In genomic region chr18:112015-112733, GRCh38 we compare ENCODE assay signal across 7 cellular contexts. TPM values are rescaled to one million over a fixed set of nuclear protein-coding genes. Genes with fewer than 3 reads are reported as not detected.
DNase-seq lines count a peak whose midpoint lies in the region; ATAC-seq and TF ChIP-seq lines count a peak whose summit lies in the region.
"Not testable (repeated sequence)": the region's sequence is repeated elsewhere in the genome, so short reads cannot be mapped to it uniquely, and the experiment has no call there.

No MANE protein-coding gene starts in this region.

- not testable (repeated sequence) for H3K27me3 Mint-ChIP-seq in nephron (ENCODE audit: low read depth)

- peak overlapping the region; percentile 76; the same call in 1 of the 2 replicates for H2AFZ ChIP-seq in SK-N-SH (ENCODE audit: low read depth)

- not testable (repeated sequence) for H3K36me3 ChIP-seq in SK-N-SH (replicated peaks in 1 of 2; ENCODE audit: control insufficient read depth in 1 of 2, insufficient read depth in 2 of 2, low read length in 1 of 2); left ventricle myocardium inferior

- TF ChIP-seq RAD21 in SK-N-SH (IDR thresholded peaks at IDR 0.05; ENCODE audit: low read length), result not testable (repeated sequence)

- intact Hi-C loops in dorsolateral prefrontal cortex (cut with DNase I), result loop anchor here in 1 of 2 donors (5.0 kb wide), 1 partner anchor 45 kb away; the partner anchor contains the start of gene USP14
- intact Hi-C loops in left ventricle myocardium inferior (cut with micrococcal nuclease), result not testable (repeated sequence)

- not testable (repeated sequence) for TF ChIP-seq CTCF in GM10266 (IDR thresholded peaks at IDR 0.05; ENCODE audit: control insufficient read depth, insufficient read depth, low read depth, missing control alignments); SK-N-SH (IDR thresholded peaks at IDR 0.05); dorsolateral prefrontal cortex (IDR thresholded peaks at IDR 0.05 in 54 of 56, conservative IDR thresholded peaks at IDR 0.05 in 2 of 56; ENCODE audit: low read depth in 1 of 56, partially characterized antibody in 56 of 56); left ventricle myocardium inferior (IDR thresholded peaks at IDR 0.05; ENCODE audit: borderline replicate concordance); nephron (IDR thresholded peaks at IDR 0.05; ENCODE audit: unreplicated experiment in 3 of 3)

- not testable (repeated sequence) for H3K27ac ChIP-seq in SK-N-SH (ENCODE audit: low read depth in 2 of 2, low read length in 1 of 2); left ventricle myocardium inferior (replicated peaks)
- peak overlapping the region in 17 of 59 donors; percentile 43 to 92 (median 86) for H3K27ac ChIP-seq in dorsolateral prefrontal cortex

- peak overlapping the region in 2 of 3 experiments; percentile 37 to 50 for H3K4me3 Mint-ChIP-seq in nephron
- H3K4me3 Mint-ChIP-seq in stimulated activated effector memory CD8-positive, alpha-beta T cell treated with anti-CD3 and anti-CD28 coated beads, Interleukin-12 subunit alpha, Interleukin-12 subunit beta, amount 100 ng/mL, for 72 hours, result peak overlapping the region; percentile 69

- not testable (repeated sequence) for H3K9ac ChIP-seq in SK-N-SH

- not testable (repeated sequence) for H3K27ac Mint-ChIP-seq in nephron; stimulated activated effector memory CD8-positive, alpha-beta T cell treated with anti-CD3 and anti-CD28 coated beads, Interleukin-12 subunit alpha, Interleukin-12 subunit beta, amount 100 ng/mL, for 72 hours

- H3K9me3 ChIP-seq in SK-N-SH; left ventricle myocardium inferior (replicated peaks): not testable (repeated sequence)

- H3K27me3 ChIP-seq in SK-N-SH (ENCODE audit: insufficient read depth); dorsolateral prefrontal cortex: not testable (repeated sequence)
- H3K27me3 ChIP-seq in left ventricle myocardium inferior (ENCODE audit: low read depth), result peaks cover 30% of the 10 kb centered on the region

- peaks cover 33% of the 10 kb centered on the region for H3K9me3 Mint-ChIP-seq in nephron
- H3K9me3 Mint-ChIP-seq in stimulated activated effector memory CD8-positive, alpha-beta T cell treated with anti-CD3 and anti-CD28 coated beads, Interleukin-12 subunit alpha, Interleukin-12 subunit beta, amount 100 ng/mL, for 72 hours, result peaks cover 14% of the 10 kb centered on the region

- not testable (repeated sequence) for TF ChIP-seq EP300 in SK-N-SH (IDR thresholded peaks at IDR 0.05; ENCODE audit: borderline replicate concordance in 1 of 2, low read depth in 1 of 2, low read length in 1 of 2)

- not testable (repeated sequence) for H3K4me1 Mint-ChIP-seq in nephron
- peaks cover 32% of the 10 kb centered on the region for H3K4me1 Mint-ChIP-seq in stimulated activated effector memory CD8-positive, alpha-beta T cell treated with anti-CD3 and anti-CD28 coated beads, Interleukin-12 subunit alpha, Interleukin-12 subunit beta, amount 100 ng/mL, for 72 hours

- CTCF ChIA-PET in SK-N-SH (lab: Yijun Ruan, JAX), result not testable (repeated sequence)

- H3K79me2 ChIP-seq in SK-N-SH (ENCODE audit: insufficient read depth), result not testable (repeated sequence)

- WGBS in SK-N-SH (ENCODE audit: low lambda C conversion rate), result 10% methylated on average over 25 of the region's 43 CpGs

- not testable (repeated sequence) for H3K9me2 ChIP-seq in SK-N-SH

- not testable (repeated sequence) for H3K4me1 ChIP-seq in SK-N-SH (ENCODE audit: control insufficient read depth in 1 of 2, insufficient read depth in 2 of 2, low read depth in 1 of 2, low read length in 1 of 2); left ventricle myocardium inferior

- not testable (repeated sequence) for ATAC-seq in stimulated activated effector memory CD8-positive, alpha-beta T cell treated with anti-CD3 and anti-CD28 coated beads, Interleukin-12 subunit alpha, Interleukin-12 subunit beta, amount 100 ng/mL, for 72 hours

- H4K20me1 ChIP-seq in SK-N-SH (ENCODE audit: insufficient read depth), result not testable (repeated sequence)

- not testable (repeated sequence) for H3K4me2 ChIP-seq in SK-N-SH

- POLR2A ChIA-PET in SK-N-SH (lab: Yijun Ruan, JAX), result not testable (repeated sequence)

- DNase-seq in GM10266 (ENCODE audit: extremely low spot score), result peak; percentile 20
- not testable (repeated sequence) for DNase-seq in SK-N-SH
- DNase-seq in activated naive CD4-positive, alpha-beta T cell treated with anti-CD3 and anti-CD28 coated beads, Interleukin-2, amount 50 U/mL, for 16 hours, result peak; percentile 33
- DNase-seq in dorsolateral prefrontal cortex, result peak in 9 of 10 donors; percentile 33 to 84 (median 59)
- DNase-seq in left ventricle myocardium inferior, result peak; percentile 28
- peak in 1 of 2 donors; percentile 64 for DNase-seq in stimulated activated effector memory CD8-positive, alpha-beta T cell treated with anti-CD3 and anti-CD28 coated beads, Interleukin-12 subunit alpha, Interleukin-12 subunit beta, amount 100 ng/mL, for 72 hours (ENCODE audit: low spot score in 2 of 2)

- H3K36me3 Mint-ChIP-seq in nephron (ENCODE audit: low read depth), result peaks cover 12% of the 10 kb centered on the region
- H3K36me3 Mint-ChIP-seq in stimulated activated effector memory CD8-positive, alpha-beta T cell treated with anti-CD3 and anti-CD28 coated beads, Interleukin-12 subunit alpha, Interleukin-12 subunit beta, amount 100 ng/mL, for 72 hours, result not testable (repeated sequence)

- not testable (repeated sequence) for H3F3A ChIP-seq in SK-N-SH (replicated peaks; ENCODE audit: insufficient read depth)

- H3K4me3 ChIP-seq in SK-N-SH (ENCODE audit: low read depth in 2 of 2, low read length in 1 of 2) (peak overlapping the region in 1 of 2 experiments; percentile 31; a peak in 3 of 4 replicates), dorsolateral prefrontal cortex (peak overlapping the region in 58 of 59 donors; percentile 20 to 71 (median 53)), left ventricle myocardium inferior (peak overlapping the region; percentile 59)

RNA-seq across cellular contexts. Expression of gene USP14, which starts 46.2 kb away (rescaled TPM):
- polyA plus RNA-seq in SK-N-SH (2012; rRNA removed), result 22.0 and 22.7 TPM in 2 replicates
- polyA plus RNA-seq in SK-N-SH (2012; cell fraction: cytosol; rRNA removed), result 36.0 and 43.4 TPM in 2 replicates
- 18.4 and 37.3 TPM in 2 replicates for polyA plus RNA-seq in SK-N-SH (2012; cell fraction: nucleus; rRNA removed)
- total RNA-seq in dorsolateral prefrontal cortex (10 to 100 TPM; 37.5 to 83.0 (median 65.8) TPM), left ventricle myocardium inferior (51.0 TPM)
